Comparison of ENCODE assay signal across 7 cellular contexts in genomic region chr1:36207339-36207738, GRCh38. TPM values are rescaled to one million over a fixed set of nuclear protein-coding genes. Genes with fewer than 3 reads are reported as not detected.
DNase-seq lines count a peak whose midpoint lies in the region; ATAC-seq, FAIRE-seq and TF ChIP-seq lines count a peak whose summit lies in the region.

No MANE protein-coding gene starts in this region.

- DNase-seq in LNCaP clone FGC (ENCODE audit: low read depth) (peak; percentile 87), GM12878 (ENCODE audit: low read depth, low spot score) (no peak), kidney glomerular epithelial cell (lab: John Stamatoyannopoulos, UW) (peak; percentile 17), testis (peak; percentile 21), NAMALWA (ENCODE audit: low spot score) (no peak), NK-92 (lab: John Stamatoyannopoulos, UW; ENCODE audit: unreplicated experiment) (no peak)
- no peak for DNase-seq in NK-92 treated with Interleukin-12 subunit alpha and Interleukin-12 subunit beta, amount 100 ng/mL, for 24 hours (lab: John Stamatoyannopoulos, UW)

- no peaks in the 10 kb centered on the region for H3K79me2 ChIP-seq in GM12878 (ENCODE audit: control insufficient read depth, insufficient read depth, low read length)

- peak overlapping the region; percentile 50 for H3K4me2 ChIP-seq in GM12878 (ENCODE audit: control insufficient read depth, insufficient read depth)

- TF ChIP-seq POLR2A in GM12878 (IDR thresholded peaks at IDR 0.05; ENCODE audit: low read depth, low read length) (no peak), testis (IDR thresholded peaks at IDR 0.05) (no peak)

- TF ChIP-seq EP300 in GM12878 (IDR thresholded peaks at IDR 0.05; ENCODE audit: borderline replicate concordance in 1 of 2, control insufficient read depth in 1 of 2, low read depth in 2 of 2, low read length in 2 of 2), result no peak

- intact Hi-C loops in GM12878 (cut with micrococcal nuclease; ENCODE audit: unreplicated experiment) (no loop called here), testis (cut with DNase I; ENCODE audit: low total_unique reads) (no loop called here)

- no peak for TF ChIP-seq RAD21 in GM12878 (IDR thresholded peaks at IDR 0.05; ENCODE audit: insufficient read depth, low read depth, low read length)

- H3K36me3 ChIP-seq in GM12878 (ENCODE audit: control insufficient read depth in 2 of 2, insufficient read depth in 2 of 2, low read length in 1 of 2) (no peaks in the 10 kb centered on the region), testis (ENCODE audit: low read depth, missing control alignments) (no peaks in the 10 kb centered on the region)

- SMC1A ChIA-PET in GM12878 (lab: Charles Lee; ENCODE audit: uncharacterized antibody, unreplicated experiment), result no interaction called here

- BruUV-seq in GM12878 (replicated peaks; lab: Mats Ljungman, UMichigan), result no TSS peak

- H3K27ac ChIP-seq in GM12878 (ENCODE audit: control insufficient read depth, insufficient read depth) (no peak overlapping the region), testis (no peak overlapping the region)

- RAD21 ChIA-PET in GM12878 (lab: Charles Lee; ENCODE audit: unreplicated experiment), result no interaction called here

- H3K27me3 ChIP-seq in GM12878 (replicated peaks in 1 of 2; ENCODE audit: control insufficient read depth in 2 of 2, insufficient read depth in 2 of 2, low read length in 1 of 2), result no peaks in the 10 kb centered on the region
- H3K27me3 ChIP-seq in testis, result no peaks in the 10 kb centered on the region

- ATAC-seq in GM12878, result peak; percentile 68

- POLR2A ChIA-PET in GM12878 (lab: Charles Lee), result no interaction called here

- H3K4me1 ChIP-seq in GM12878 (ENCODE audit: control insufficient read depth, insufficient read depth, low read length) (peaks cover 9% of the 10 kb centered on the region), testis (peaks cover 3% of the 10 kb centered on the region)

- H2AFZ ChIP-seq in GM12878 (ENCODE audit: control insufficient read depth, low read depth, low read length), result peak overlapping the region; percentile 61

- no peaks in the 10 kb centered on the region for H4K20me1 ChIP-seq in GM12878 (ENCODE audit: control insufficient read depth, insufficient read depth)

- no peaks in the 10 kb centered on the region for H3K9me3 ChIP-seq in GM12878 (replicated peaks; ENCODE audit: control insufficient read depth, insufficient read depth, low read length)
- H3K9me3 ChIP-seq in testis, result no peaks in the 10 kb centered on the region

- FAIRE-seq in GM12878 (lab: Jason Lieb, UNC), result peak; percentile 35

- in situ Hi-C loops in GM12878 (cut with MboI), result no loop called here

- TF ChIP-seq CTCF in LNCaP clone FGC (IDR thresholded peaks at IDR 0.05; ENCODE audit: control insufficient read depth, extremely low read depth, insufficient read depth) (no peak), GM12878 (IDR thresholded peaks at IDR 0.05 in 2 of 3, conservative IDR thresholded peaks at IDR 0.05 in 1 of 3; ENCODE audit: control insufficient read depth in 2 of 3, extremely low read depth in 1 of 3, insufficient read depth in 1 of 3, low read depth in 3 of 3, low read length in 3 of 3) (no peak), testis (IDR thresholded peaks at IDR 0.05) (no peak)

- no peak overlapping the region for H3K9ac ChIP-seq in GM12878 (ENCODE audit: control insufficient read depth, insufficient read depth, low read length)

- CTCF ChIA-PET in GM12878 (lab: Yijun Ruan, JAX), result no interaction called here

- 37% methylated on average over 6 of the region's 6 CpGs for WGBS in GM12878 (ENCODE audit: insufficient coverage, insufficient replicate concordance, low lambda C conversion rate, missing lambda C conversion rate)
- WGBS in testis, 2 donors, result 55 to 67% methylated on average over 6 of the region's 6 CpGs

- no peak overlapping the region for H3K4me3 ChIP-seq in LNCaP clone FGC (ENCODE audit: low read depth, low read length)
- H3K4me3 ChIP-seq in GM12878, result no peak overlapping the region
- no peak overlapping the region for H3K4me3 ChIP-seq in testis

RNA-seq across cellular contexts. Expression of gene THRAP3, which starts 16.9 kb away (rescaled TPM):
- total RNA-seq in GM12878 (2013; cell fraction: nucleolus; rRNA removed), result 61.9 and 62.2 TPM in 2 replicates
- total RNA-seq in GM12878 (2014; rRNA removed), result 76.2 and 77.4 TPM in 2 replicates
- 146 and 149 TPM in 2 replicates for total RNA-seq in GM12878 (2014; rRNA removed; fragmentation: Illumina TruSeq; extraction: Trizol)
- total RNA-seq in GM12878 (2021), result 135 and 136 TPM in 2 replicates
- polyA plus RNA-seq in GM12878 (2011; ENCODE audit: low read depth), result 36.4 TPM
- 98.0 and 109 TPM in 2 replicates for polyA plus RNA-seq in GM12878 (2011; rRNA removed)
- polyA plus RNA-seq in GM12878 (2011; cell fraction: cytosol; rRNA removed), result 53.6 and 64.1 TPM in 2 replicates
- 57.5 and 60.4 TPM in 2 replicates for polyA plus RNA-seq in GM12878 (2011; cell fraction: nucleus; rRNA removed)
- polyA plus RNA-seq in GM12878 (2012), result 58.3 and 61.2 TPM in 2 replicates
- 153 and 173 TPM in 2 replicates for polyA plus RNA-seq in GM12878 (2014; fragmentation: Illumina TruSeq; extraction: Trizol)
- polyA plus RNA-seq in GM12878 (2014; fragmentation: Nextera tagmentation; extraction: Ambion mirVana), result 100 to 1,000 TPM in 1 of 2 experiments, 10 to 100 TPM in 1; 76.3 to 173 TPM
- polyA plus RNA-seq in GM12878 (2014; rRNA removed), result 80.0 and 96.9 TPM in 2 replicates
- 100 to 1,000 TPM; 135 to 151 TPM for polyA plus RNA-seq in GM12878 (2016; fragmentation: Nextera tagmentation; extraction: Ambion mirVana)
- polyA minus RNA-seq in GM12878 (2011; rRNA and poly(A)+ RNA removed), result 112 and 132 TPM in 2 replicates
- 40.8 and 57.2 TPM in 2 replicates for polyA minus RNA-seq in GM12878 (2011; cell fraction: cytosol; rRNA and poly(A)+ RNA removed)
- polyA minus RNA-seq in GM12878 (2011; cell fraction: nucleus; rRNA and poly(A)+ RNA removed), result 33.6 and 44.1 TPM in 2 replicates
- 100 to 1,000 TPM in 1 of 2 donors, 10 to 100 TPM in 1; 93.0 to 112 TPM for total RNA-seq in testis
- 72.5 TPM for polyA plus RNA-seq in testis (ENCODE audit: insufficient read depth, low read depth, low replicate concordance)

RNA-seq across cellular contexts. Expression of gene MAP7D1, which starts 51.4 kb away (rescaled TPM):
- total RNA-seq in GM12878 (2013; cell fraction: nucleolus; rRNA removed), result 40.9 and 49.7 TPM in 2 replicates
- total RNA-seq in GM12878 (2014; rRNA removed) (36.2 and 44.4 TPM in 2 replicates), GM12878 (2014; rRNA removed; fragmentation: Illumina TruSeq; extraction: Trizol) (26.9 and 32.0 TPM in 2 replicates), GM12878 (2021) (95.6 and 97.6 TPM in 2 replicates), testis (10 to 100 TPM; 45.4 to 59.6 TPM)
- 26.1 TPM for polyA plus RNA-seq in GM12878 (2011; ENCODE audit: low read depth)
- polyA plus RNA-seq in GM12878 (2011; rRNA removed) (10.2 and 16.4 TPM in 2 replicates), GM12878 (2014; fragmentation: Illumina TruSeq; extraction: Trizol) (17.8 and 38.9 TPM in 2 replicates), GM12878 (2014; fragmentation: Nextera tagmentation; extraction: Ambion mirVana) (10 to 100 TPM in 1 of 2 experiments, 1 to 10 TPM in 1; 4.4 to 11.2 TPM), GM12878 (2014; rRNA removed) (45.3 and 55.6 TPM in 2 replicates), GM12878 (2016; fragmentation: Nextera tagmentation; extraction: Ambion mirVana) (10 to 100 TPM; 10.0 to 14.4 TPM), testis (ENCODE audit: insufficient read depth, low read depth, low replicate concordance) (50.2 TPM)
- polyA plus RNA-seq in GM12878 (2011; cell fraction: cytosol; rRNA removed), result 16.5 and 22.1 TPM in 2 replicates
- polyA plus RNA-seq in GM12878 (2011; cell fraction: nucleus; rRNA removed), result 40.7 and 54.8 TPM in 2 replicates
- 34.5 and 44.0 TPM in 2 replicates for polyA plus RNA-seq in GM12878 (2012)
- polyA minus RNA-seq in GM12878 (2011; rRNA and poly(A)+ RNA removed), result 9.6 and 19.9 TPM in 2 replicates
- polyA minus RNA-seq in GM12878 (2011; cell fraction: cytosol; rRNA and poly(A)+ RNA removed), result 19.1 and 22.8 TPM in 2 replicates
- 8.7 and 20.3 TPM in 2 replicates for polyA minus RNA-seq in GM12878 (2011; cell fraction: nucleus; rRNA and poly(A)+ RNA removed)

RNA-seq across cellular contexts. Expression of gene TRAPPC3, which starts 58.1 kb away (rescaled TPM):
- 29.1 and 32.2 TPM in 2 replicates for total RNA-seq in GM12878 (2013; cell fraction: nucleolus; rRNA removed)
- total RNA-seq in GM12878 (2014; rRNA removed), result 68.0 and 72.2 TPM in 2 replicates
- total RNA-seq in GM12878 (2014; rRNA removed; fragmentation: Illumina TruSeq; extraction: Trizol), result 59.7 and 59.9 TPM in 2 replicates
- total RNA-seq in GM12878 (2021), result 54.4 and 60.0 TPM in 2 replicates
- 43.1 TPM for polyA plus RNA-seq in GM12878 (2011; ENCODE audit: low read depth)
- 75.3 and 80.2 TPM in 2 replicates for polyA plus RNA-seq in GM12878 (2011; rRNA removed)
- 60.3 and 63.1 TPM in 2 replicates for polyA plus RNA-seq in GM12878 (2011; cell fraction: cytosol; rRNA removed)
- 37.8 and 39.7 TPM in 2 replicates for polyA plus RNA-seq in GM12878 (2011; cell fraction: nucleus; rRNA removed)
- 39.8 and 44.0 TPM in 2 replicates for polyA plus RNA-seq in GM12878 (2012)
- 77.8 and 93.7 TPM in 2 replicates for polyA plus RNA-seq in GM12878 (2014; fragmentation: Illumina TruSeq; extraction: Trizol)
- 10 to 100 TPM; 14.7 to 24.5 TPM for polyA plus RNA-seq in GM12878 (2014; fragmentation: Nextera tagmentation; extraction: Ambion mirVana)
- polyA plus RNA-seq in GM12878 (2014; rRNA removed), result 73.1 and 74.9 TPM in 2 replicates
- 100 to 1,000 TPM; 113 to 122 TPM for polyA plus RNA-seq in GM12878 (2016; fragmentation: Nextera tagmentation; extraction: Ambion mirVana)
- polyA minus RNA-seq in GM12878 (2011; rRNA and poly(A)+ RNA removed), result 22.7 and 23.2 TPM in 2 replicates
- polyA minus RNA-seq in GM12878 (2011; cell fraction: cytosol; rRNA and poly(A)+ RNA removed), result 11.0 and 13.9 TPM in 2 replicates
- polyA minus RNA-seq in GM12878 (2011; cell fraction: nucleus; rRNA and poly(A)+ RNA removed), result 6.9 and 11.8 TPM in 2 replicates
- total RNA-seq in testis, result 100 to 1,000 TPM; 109 to 146 TPM
- 111 TPM for polyA plus RNA-seq in testis (ENCODE audit: insufficient read depth, low read depth, low replicate concordance)

Comparison
In these comparisons a context has a peak if more than half of its experiments do, and no peak if none do; other contexts are left out.
1. DNase-seq: peak in LNCaP clone FGC (single experiment), kidney glomerular epithelial cell (single experiment) and testis (single experiment); none in GM12878 (single experiment), NAMALWA (single experiment), NK-92 treated with Interleukin-12 subunit alpha and Interleukin-12 subunit beta, amount 100 ng/mL, for 24 hours (single experiment) and NK-92 (single experiment).